In the genomic region with DNA sequence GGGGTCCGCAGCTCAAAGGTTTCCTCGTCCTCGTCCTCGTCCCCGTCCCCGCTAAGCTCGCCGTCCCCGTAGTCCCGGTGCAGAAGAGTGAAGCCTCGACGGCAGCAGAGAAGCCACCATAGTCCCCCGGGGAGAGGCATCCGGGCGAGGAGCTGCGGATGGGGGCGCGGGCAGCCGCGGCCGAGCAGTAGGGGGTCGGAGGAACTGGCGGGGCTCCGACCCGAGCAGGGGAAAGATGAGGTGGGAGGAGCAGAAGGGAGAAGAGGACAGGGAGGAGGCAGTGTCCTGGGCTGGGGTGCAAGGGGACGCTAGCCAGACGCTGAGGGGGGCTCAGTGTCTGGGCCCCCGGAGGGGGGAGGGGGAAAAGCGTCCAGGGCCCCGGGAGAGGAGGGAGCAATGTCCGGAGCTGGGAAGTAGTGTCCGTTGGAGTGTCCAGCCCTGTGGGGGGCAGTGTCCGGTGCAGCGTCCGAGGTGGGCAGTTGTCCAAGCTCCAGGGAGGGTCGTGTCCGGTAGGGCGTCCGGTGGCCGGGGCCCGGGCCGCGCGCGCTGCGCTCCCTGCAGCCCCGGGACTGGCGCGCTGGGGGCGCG, we compare ENCODE assay signal across 8 cellular contexts. TPM values are rescaled to one million over a fixed set of nuclear protein-coding genes. Genes with fewer than 3 reads are reported as not detected.
DNase-seq lines count a peak whose midpoint lies in the region; ATAC-seq and TF ChIP-seq lines count a peak whose summit lies in the region.

A gene with protein sequence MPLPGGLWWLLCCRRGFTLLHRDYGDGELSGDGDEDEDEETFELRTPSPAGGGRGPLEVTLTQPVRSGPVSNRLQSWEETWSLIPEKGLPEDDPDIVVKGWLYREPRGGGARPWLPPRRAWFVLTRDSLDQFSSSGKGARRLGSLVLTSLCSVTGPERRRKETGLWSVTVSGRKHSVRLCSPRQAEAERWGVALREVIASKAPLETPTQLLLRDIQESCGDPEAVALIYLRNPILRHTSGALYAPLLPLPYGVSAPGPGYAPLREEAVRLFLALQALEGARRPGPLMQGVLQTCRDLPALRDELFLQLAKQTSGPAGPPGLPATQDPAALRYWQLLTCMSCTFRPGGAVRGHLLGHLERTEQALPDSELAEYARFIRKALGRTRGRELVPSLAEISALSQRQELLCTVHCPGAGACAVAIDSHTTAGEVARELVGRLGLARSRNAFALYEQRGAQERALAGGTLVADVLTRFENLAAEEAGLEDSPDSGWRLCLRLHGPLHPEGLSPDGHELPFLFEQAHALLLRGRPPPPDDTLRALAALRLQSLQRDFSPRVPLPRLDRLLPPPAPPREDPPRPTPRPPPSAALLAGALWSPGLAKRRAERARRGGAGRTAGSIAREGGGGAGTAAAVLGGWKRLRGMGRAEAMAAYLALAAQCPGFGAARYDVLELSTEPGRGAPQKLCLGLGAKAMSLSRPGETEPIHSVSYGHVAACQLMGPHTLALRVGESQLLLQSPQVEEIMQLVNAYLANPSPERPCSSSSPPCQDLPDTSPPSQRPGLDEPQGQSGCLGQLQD (minus strand): TSS at position 571 of the 588 bp plus-strand sequence. CDS start 431 bp downstream, at position 140.

- H3K4me3 ChIP-seq in psoas muscle: peak within 1 kb of the TSS; percentile 96

- H3K27ac ChIP-seq in psoas muscle: peak within 1 kb of the TSS; percentile 81

- intact Hi-C loops in activated CD8-positive, alpha-beta T cell treated with anti-CD3 and anti-CD28 coated beads for 36 hours (cut with micrococcal nuclease): loop anchor here (5.0 kb wide), 1 partner anchor 99 kb away; a partner anchor contains a TSS
- intact Hi-C loops in Right ventricle myocardium superior (cut with DNase I): loop anchor here (5.0 kb wide), 1 partner anchor 69 kb away; a partner anchor contains a TSS
- intact Hi-C loops in psoas muscle (cut with DNase I): loop anchor here (5.0 to 10.0 kb wide), 2 partner anchors 99 to 362 kb away; a partner anchor contains a TSS

- no peaks in the 10 kb centered on the region for H3K9me3 Mint-ChIP-seq in activated CD8-positive, alpha-beta T cell treated with anti-CD3 and anti-CD28 coated beads for 36 hours

- H3K4me1 ChIP-seq in psoas muscle: peaks cover 45% of the 10 kb centered on the region

- TF ChIP-seq CTCF in activated CD8-positive, alpha-beta T cell treated with anti-CD3 and anti-CD28 coated beads for 36 hours (IDR thresholded peaks at IDR 0.05): no peak
- peak; percentile 31 for TF ChIP-seq CTCF in psoas muscle (IDR thresholded peaks at IDR 0.05)

- no peaks in the 10 kb centered on the region for H3K9me3 ChIP-seq in psoas muscle

- ATAC-seq in activated CD8-positive, alpha-beta T cell treated with anti-CD3 and anti-CD28 coated beads for 36 hours: no peak
- ATAC-seq in Right ventricle myocardium superior (ENCODE audit: poor library complexity) (peak; percentile 0), psoas muscle (no peak), HG03571 (IDR thresholded peaks at IDR 0.05; ENCODE audit: unreplicated experiment) (no peak)

- CTCF ChIA-PET in activated CD8-positive, alpha-beta T cell treated with anti-CD3 and anti-CD28 coated beads for 36 hours (lab: Charles Lee): interaction anchor here (0.6 to 2.5 kb wide), 2 partner anchors 98 to 207 kb away, joined by 3 to 17 read pairs; a partner anchor contains a TSS

- POLR2A ChIA-PET in activated CD8-positive, alpha-beta T cell treated with anti-CD3 and anti-CD28 coated beads for 36 hours (lab: Charles Lee): interaction anchor here (0.7 to 1.4 kb wide), 9 partner anchors 17 to 986 kb away, joined by 3 to 5 read pairs (median 3); a partner anchor contains a TSS

- in situ Hi-C loops in KBM-7 (cut with MboI; ENCODE audit: low pct_unique_long_range_greater_than_20kb, low sequenced_read_pairs): no loop called here

- H3K27me3 ChIP-seq in psoas muscle (ENCODE audit: insufficient read depth in 3 of 3, low read length in 2 of 3): no peaks in the 10 kb centered on the region

- peaks cover 40% of the 10 kb centered on the region for H3K4me1 Mint-ChIP-seq in activated CD8-positive, alpha-beta T cell treated with anti-CD3 and anti-CD28 coated beads for 36 hours (ENCODE audit: low read depth)

- no peaks in the 10 kb centered on the region for H3K36me3 Mint-ChIP-seq in activated CD8-positive, alpha-beta T cell treated with anti-CD3 and anti-CD28 coated beads for 36 hours (ENCODE audit: low read depth)

- 0 to 1% (median 0%) methylated on average over 31 to 51 of the region's 51 CpGs for WGBS in psoas muscle, 3 donors

- peaks cover 41% of the 10 kb centered on the region for H3K27me3 Mint-ChIP-seq in activated CD8-positive, alpha-beta T cell treated with anti-CD3 and anti-CD28 coated beads for 36 hours

- H3K27ac Mint-ChIP-seq in activated CD8-positive, alpha-beta T cell treated with anti-CD3 and anti-CD28 coated beads for 36 hours: peak within 1 kb of the TSS; percentile 63

- DNase-seq in D341Med (ENCODE audit: low spot score): peak; percentile 83
- DNase-seq in KBM-7: peak; percentile 55
- no peak for DNase-seq in activated CD8-positive, alpha-beta T cell treated with anti-CD3 and anti-CD28 coated beads for 36 hours
- DNase-seq in Right ventricle myocardium superior: no peak
- DNase-seq in psoas muscle: no peak
- no peak for DNase-seq in occipital lobe (lab: John Stamatoyannopoulos, UW)
- DNase-seq in activated effector memory CD4-positive, alpha-beta T cell treated with anti-CD3 and anti-CD28 coated beads, Interleukin-2, amount 50 U/mL, for 16 hours: no peak

- peak within 1 kb of the TSS; percentile 71 for H3K4me3 Mint-ChIP-seq in activated CD8-positive, alpha-beta T cell treated with anti-CD3 and anti-CD28 coated beads for 36 hours

- H3K36me3 ChIP-seq in psoas muscle (ENCODE audit: insufficient read depth in 1 of 2, low read depth in 1 of 2): peaks cover 0 to 24% of the 10 kb centered on the region in 2 donors

RNA-seq across cellular contexts. Expression of the gene that starts here (rescaled TPM):
- under 1 TPM; 0.29 to 0.65 TPM for total RNA-seq in activated CD8-positive, alpha-beta T cell treated with anti-CD3 and anti-CD28 coated beads for 36 hours
- total RNA-seq in Right ventricle myocardium superior (27.5 TPM), psoas muscle (10 to 100 TPM; 15.0 to 33.8 (median 28.0) TPM), occipital lobe (2.8 TPM)
- polyA plus RNA-seq in psoas muscle: 10 to 100 TPM; 12.7 to 15.8 (median 14.2) TPM

Comparison
In these comparisons a context has a peak if more than half of its experiments do, and no peak if none do; other contexts are left out.
1. DNase-seq: peak in D341Med (single experiment) and KBM-7 (single experiment); none in activated CD8-positive, alpha-beta T cell treated with anti-CD3 and anti-CD28 coated beads for 36 hours (single experiment), Right ventricle myocardium superior (single experiment), psoas muscle (0 of 2), occipital lobe (single experiment) and activated effector memory CD4-positive, alpha-beta T cell treated with anti-CD3 and anti-CD28 coated beads, Interleukin-2, amount 50 U/mL, for 16 hours (single experiment).